In the genomic region with DNA sequence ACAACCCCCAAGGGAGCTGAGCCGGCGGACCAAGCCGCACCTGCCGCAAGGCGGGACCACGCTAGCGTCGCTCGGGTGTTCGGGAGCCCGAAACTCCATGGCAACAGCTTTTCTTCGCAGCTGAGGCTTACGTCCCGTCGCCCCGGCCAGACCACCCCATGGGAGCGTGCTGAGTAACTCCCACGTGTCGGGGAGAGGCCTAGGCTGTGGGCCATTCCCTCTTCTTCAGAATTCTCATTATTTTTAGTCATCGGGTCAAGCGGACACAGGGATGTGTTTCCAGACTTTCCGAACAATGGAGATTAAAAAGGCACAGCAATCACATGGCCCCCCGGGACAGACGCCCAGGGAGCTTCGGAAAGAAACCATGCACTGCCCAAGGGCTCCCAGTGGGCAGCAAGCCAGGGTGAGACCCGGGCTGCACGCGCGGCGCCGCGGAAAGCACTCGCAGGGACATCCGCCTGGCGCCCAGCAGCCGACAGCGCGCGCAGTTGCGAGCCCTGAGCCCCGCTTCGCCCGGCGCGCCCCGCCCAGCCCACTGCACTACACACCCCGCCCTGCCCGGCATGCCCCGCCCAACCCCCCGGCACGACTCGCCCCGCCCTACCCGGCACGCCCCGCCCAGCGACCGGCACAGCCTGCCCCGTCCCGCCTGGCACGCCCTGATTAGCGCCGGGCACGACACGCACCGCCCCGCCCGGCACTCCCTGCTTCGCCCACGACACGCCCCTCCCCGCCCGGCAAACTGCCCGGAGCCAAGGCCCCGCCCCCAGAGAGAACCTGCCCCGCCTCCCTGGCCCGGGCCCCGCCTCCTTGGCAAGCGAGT, we compare ENCODE assay signal across 1 cellular context.
A peak's percentile ranks its signal among the peaks of the same experiment; 100 is the strongest.
TF ChIP-seq lines count a peak whose summit lies in the region.

No MANE protein-coding gene starts in this region.

TF ChIP-seq in WTC11, 78 proteins besides CTCF, POLR2A, EP300 and RAD21 (continued from another document and continues in another):
- no peak for TF ChIP-seq TCF7 (CRISPR knock-in tag; IDR thresholded peaks at IDR 0.05; ENCODE audit: low read depth)
- no peak for TF ChIP-seq ZNF138 (CRISPR knock-in tag; conservative IDR thresholded peaks at IDR 0.05)
- TF ChIP-seq, protein P1, sequence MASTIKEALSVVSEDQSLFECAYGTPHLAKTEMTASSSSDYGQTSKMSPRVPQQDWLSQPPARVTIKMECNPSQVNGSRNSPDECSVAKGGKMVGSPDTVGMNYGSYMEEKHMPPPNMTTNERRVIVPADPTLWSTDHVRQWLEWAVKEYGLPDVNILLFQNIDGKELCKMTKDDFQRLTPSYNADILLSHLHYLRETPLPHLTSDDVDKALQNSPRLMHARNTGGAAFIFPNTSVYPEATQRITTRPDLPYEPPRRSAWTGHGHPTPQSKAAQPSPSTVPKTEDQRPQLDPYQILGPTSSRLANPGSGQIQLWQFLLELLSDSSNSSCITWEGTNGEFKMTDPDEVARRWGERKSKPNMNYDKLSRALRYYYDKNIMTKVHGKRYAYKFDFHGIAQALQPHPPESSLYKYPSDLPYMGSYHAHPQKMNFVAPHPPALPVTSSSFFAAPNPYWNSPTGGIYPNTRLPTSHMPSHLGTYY (CRISPR knock-in tag; IDR thresholded peaks at IDR 0.05) = no peak
- no peak for TF ChIP-seq CDX4 (CRISPR knock-in tag; IDR thresholded peaks at IDR 0.05; ENCODE audit: borderline replicate concordance)
- TF ChIP-seq, protein P2, sequence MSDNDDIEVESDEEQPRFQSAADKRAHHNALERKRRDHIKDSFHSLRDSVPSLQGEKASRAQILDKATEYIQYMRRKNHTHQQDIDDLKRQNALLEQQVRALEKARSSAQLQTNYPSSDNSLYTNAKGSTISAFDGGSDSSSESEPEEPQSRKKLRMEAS (CRISPR knock-in tag; IDR thresholded peaks at IDR 0.05) = peak; percentile 90
- TF ChIP-seq ZNF425 (CRISPR knock-in tag; conservative IDR thresholded peaks at IDR 0.05) = no peak
- TF ChIP-seq NR3C1 (CRISPR knock-in tag; conservative IDR thresholded peaks at IDR 0.05; ENCODE audit: low read depth) = no peak
- TF ChIP-seq FOXP1 (CRISPR knock-in tag; IDR thresholded peaks at IDR 0.05; ENCODE audit: borderline replicate concordance) = peak; percentile 43; the same call in 1 of the 2 replicates
- TF ChIP-seq ELF4 (CRISPR knock-in tag; IDR thresholded peaks at IDR 0.05; ENCODE audit: low read depth) = no peak
- no peak for TF ChIP-seq PRDM15 (CRISPR knock-in tag; IDR thresholded peaks at IDR 0.05)
- TF ChIP-seq ZNF671 (CRISPR knock-in tag; IDR thresholded peaks at IDR 0.05) = no peak
- no peak for TF ChIP-seq JAZF1 (CRISPR knock-in tag; IDR thresholded peaks at IDR 0.05)
- TF ChIP-seq, protein P3, sequence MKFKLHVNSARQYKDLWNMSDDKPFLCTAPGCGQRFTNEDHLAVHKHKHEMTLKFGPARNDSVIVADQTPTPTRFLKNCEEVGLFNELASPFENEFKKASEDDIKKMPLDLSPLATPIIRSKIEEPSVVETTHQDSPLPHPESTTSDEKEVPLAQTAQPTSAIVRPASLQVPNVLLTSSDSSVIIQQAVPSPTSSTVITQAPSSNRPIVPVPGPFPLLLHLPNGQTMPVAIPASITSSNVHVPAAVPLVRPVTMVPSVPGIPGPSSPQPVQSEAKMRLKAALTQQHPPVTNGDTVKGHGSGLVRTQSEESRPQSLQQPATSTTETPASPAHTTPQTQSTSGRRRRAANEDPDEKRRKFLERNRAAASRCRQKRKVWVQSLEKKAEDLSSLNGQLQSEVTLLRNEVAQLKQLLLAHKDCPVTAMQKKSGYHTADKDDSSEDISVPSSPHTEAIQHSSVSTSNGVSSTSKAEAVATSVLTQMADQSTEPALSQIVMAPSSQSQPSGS (CRISPR knock-in tag; IDR thresholded peaks at IDR 0.05; ENCODE audit: borderline replicate concordance, low read depth) = no peak
- peak; percentile 73 for TF ChIP-seq NFE2L1 (CRISPR knock-in tag; IDR thresholded peaks at IDR 0.05)
- peak; percentile 22; the same call in 1 of the 2 replicates for TF ChIP-seq ZNF423 (CRISPR knock-in tag; IDR thresholded peaks at IDR 0.05)
- 0 out of 2 replicates have a peak, but pooled peaks have one; percentile 9 for TF ChIP-seq TP53 (CRISPR knock-in tag; IDR thresholded peaks at IDR 0.05)
- TF ChIP-seq ATF1 (CRISPR knock-in tag; IDR thresholded peaks at IDR 0.05) = no peak
- no peak for TF ChIP-seq CREB1 (CRISPR knock-in tag; IDR thresholded peaks at IDR 0.05)
- TF ChIP-seq, protein P4, sequence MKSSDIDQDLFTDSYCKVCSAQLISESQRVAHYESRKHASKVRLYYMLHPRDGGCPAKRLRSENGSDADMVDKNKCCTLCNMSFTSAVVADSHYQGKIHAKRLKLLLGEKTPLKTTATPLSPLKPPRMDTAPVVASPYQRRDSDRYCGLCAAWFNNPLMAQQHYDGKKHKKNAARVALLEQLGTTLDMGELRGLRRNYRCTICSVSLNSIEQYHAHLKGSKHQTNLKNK (CRISPR knock-in tag; IDR thresholded peaks at IDR 0.05) = no peak
- TF ChIP-seq GTF2I (CRISPR knock-in tag; conservative IDR thresholded peaks at IDR 0.05) = no peak
- TF ChIP-seq ATF3 (CRISPR knock-in tag; conservative IDR thresholded peaks at IDR 0.05) = no peak
- TF ChIP-seq, protein P5, sequence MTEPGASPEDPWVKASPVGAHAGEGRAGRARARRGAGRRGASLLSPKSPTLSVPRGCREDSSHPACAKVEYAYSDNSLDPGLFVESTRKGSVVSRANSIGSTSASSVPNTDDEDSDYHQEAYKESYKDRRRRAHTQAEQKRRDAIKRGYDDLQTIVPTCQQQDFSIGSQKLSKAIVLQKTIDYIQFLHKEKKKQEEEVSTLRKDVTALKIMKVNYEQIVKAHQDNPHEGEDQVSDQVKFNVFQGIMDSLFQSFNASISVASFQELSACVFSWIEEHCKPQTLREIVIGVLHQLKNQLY (CRISPR knock-in tag; IDR thresholded peaks at IDR 0.05) = no peak
- no peak for TF ChIP-seq SMAD3 (CRISPR knock-in tag; IDR thresholded peaks at IDR 0.05; ENCODE audit: borderline replicate concordance)
- no peak for TF ChIP-seq HMGA2 (CRISPR knock-in tag; IDR thresholded peaks at IDR 0.05)
- TF ChIP-seq, protein P6, sequence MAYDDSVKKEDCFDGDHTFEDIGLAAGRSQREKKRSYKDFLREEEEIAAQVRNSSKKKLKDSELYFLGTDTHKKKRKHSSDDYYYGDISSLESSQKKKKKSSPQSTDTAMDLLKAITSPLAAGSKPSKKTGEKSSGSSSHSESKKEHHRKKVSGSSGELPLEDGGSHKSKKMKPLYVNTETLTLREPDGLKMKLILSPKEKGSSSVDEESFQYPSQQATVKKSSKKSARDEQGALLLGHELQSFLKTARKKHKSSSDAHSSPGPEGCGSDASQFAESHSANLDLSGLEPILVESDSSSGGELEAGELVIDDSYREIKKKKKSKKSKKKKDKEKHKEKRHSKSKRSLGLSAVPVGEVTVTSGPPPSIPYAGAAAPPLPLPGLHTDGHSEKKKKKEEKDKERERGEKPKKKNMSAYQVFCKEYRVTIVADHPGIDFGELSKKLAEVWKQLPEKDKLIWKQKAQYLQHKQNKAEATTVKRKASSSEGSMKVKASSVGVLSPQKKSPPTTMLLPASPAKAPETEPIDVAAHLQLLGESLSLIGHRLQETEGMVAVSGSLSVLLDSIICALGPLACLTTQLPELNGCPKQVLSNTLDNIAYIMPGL (CRISPR knock-in tag; IDR thresholded peaks at IDR 0.05) = no peak; the same call in 1 of the 2 replicates
- TF ChIP-seq RELA (CRISPR knock-in tag; IDR thresholded peaks at IDR 0.05; ENCODE audit: borderline replicate concordance) = no peak
- TF ChIP-seq, protein P7, sequence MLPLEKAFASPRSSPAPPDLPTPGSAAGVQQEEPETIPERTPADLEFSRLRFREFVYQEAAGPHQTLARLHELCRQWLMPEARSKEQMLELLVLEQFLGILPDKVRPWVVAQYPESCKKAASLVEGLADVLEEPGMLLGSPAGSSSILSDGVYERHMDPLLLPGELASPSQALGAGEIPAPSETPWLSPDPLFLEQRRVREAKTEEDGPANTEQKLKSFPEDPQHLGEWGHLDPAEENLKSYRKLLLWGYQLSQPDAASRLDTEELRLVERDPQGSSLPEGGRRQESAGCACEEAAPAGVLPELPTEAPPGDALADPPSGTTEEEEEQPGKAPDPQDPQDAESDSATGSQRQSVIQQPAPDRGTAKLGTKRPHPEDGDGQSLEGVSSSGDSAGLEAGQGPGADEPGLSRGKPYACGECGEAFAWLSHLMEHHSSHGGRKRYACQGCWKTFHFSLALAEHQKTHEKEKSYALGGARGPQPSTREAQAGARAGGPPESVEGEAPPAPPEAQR (CRISPR knock-in tag; IDR thresholded peaks at IDR 0.05) = no peak
- TF ChIP-seq ZNF219 (CRISPR knock-in tag; IDR thresholded peaks at IDR 0.05; ENCODE audit: borderline replicate concordance) = no peak
- no peak for TF ChIP-seq JUN (CRISPR knock-in tag; IDR thresholded peaks at IDR 0.05)
- TF ChIP-seq MYBL2 (CRISPR knock-in tag; IDR thresholded peaks at IDR 0.05) = 0 out of 2 replicates have a peak, but pooled peaks have one; percentile 56
- peak; percentile 44 for TF ChIP-seq E2F5 (CRISPR knock-in tag; IDR thresholded peaks at IDR 0.05)
- no peak for TF ChIP-seq ZBTB21 (CRISPR knock-in tag; IDR thresholded peaks at IDR 0.05; ENCODE audit: borderline replicate concordance)
- TF ChIP-seq IRF2 (CRISPR knock-in tag; IDR thresholded peaks at IDR 0.05; ENCODE audit: borderline replicate concordance, low read depth) = no peak
- TF ChIP-seq, protein P8, sequence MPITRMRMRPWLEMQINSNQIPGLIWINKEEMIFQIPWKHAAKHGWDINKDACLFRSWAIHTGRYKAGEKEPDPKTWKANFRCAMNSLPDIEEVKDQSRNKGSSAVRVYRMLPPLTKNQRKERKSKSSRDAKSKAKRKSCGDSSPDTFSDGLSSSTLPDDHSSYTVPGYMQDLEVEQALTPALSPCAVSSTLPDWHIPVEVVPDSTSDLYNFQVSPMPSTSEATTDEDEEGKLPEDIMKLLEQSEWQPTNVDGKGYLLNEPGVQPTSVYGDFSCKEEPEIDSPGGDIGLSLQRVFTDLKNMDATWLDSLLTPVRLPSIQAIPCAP (CRISPR knock-in tag; IDR thresholded peaks at IDR 0.05) = peak; percentile 25; the same call in 1 of the 2 replicates
